Comparison of ENCODE assay signal across 11 cellular contexts in the genomic region with DNA sequence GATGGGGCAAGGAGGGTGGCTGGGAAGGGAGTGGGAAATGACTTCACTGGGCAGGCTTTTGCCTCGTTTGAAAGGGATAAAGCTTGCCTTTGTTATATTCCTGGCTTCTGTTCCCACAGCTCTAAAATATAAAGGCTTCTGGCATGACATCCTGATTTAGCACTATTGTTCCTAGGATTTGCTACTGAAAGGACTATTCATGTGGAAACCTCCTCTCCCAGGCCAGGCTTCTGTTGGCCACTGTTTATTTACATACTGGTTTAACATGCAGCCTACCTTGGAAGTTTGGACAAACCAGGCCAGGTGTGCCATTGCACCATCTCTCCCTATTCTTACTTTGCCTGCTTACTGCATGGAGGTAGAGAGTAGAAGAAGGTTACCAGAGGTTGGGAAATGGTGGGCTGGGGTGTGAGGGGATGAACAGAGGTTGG. TPM values are rescaled to one million over a fixed set of nuclear protein-coding genes. Genes with fewer than 3 reads are reported as not detected.
A peak's percentile ranks its signal among the peaks of the same experiment; 100 is the strongest.
DNase-seq lines count a peak whose midpoint lies in the region; ATAC-seq and TF ChIP-seq lines count a peak whose summit lies in the region.
"Had no signal": no experiment of that assay in that cellular context is flagged by ENCODE, and none has a peak within 500 bp of the region (broad histone marks: within the 10 kb centered on the region; RNA-seq: fewer than 3 reads in every experiment).

No MANE protein-coding gene starts in this region.

- H3K4me1 Mint-ChIP-seq in Calu3 (ENCODE audit: low read depth, unreplicated experiment): peaks cover 46% of the 10 kb centered on the region

- H3K27me3 Mint-ChIP-seq in Calu3 (ENCODE audit: unreplicated experiment): no peaks in the 10 kb centered on the region
- H3K27me3 Mint-ChIP-seq: memory B cell had no signal

- peak overlapping the region; percentile 78 for H3K27ac Mint-ChIP-seq in Calu3 (ENCODE audit: unreplicated experiment)
- H3K27ac Mint-ChIP-seq: activated naive CD8-positive, alpha-beta T cell treated with anti-CD3 and anti-CD28 coated beads, Interleukin-2, amount 10 ng/mL, durations not matched to agents 7 days and 5 days; memory B cell had no signal

- H3K36me3 Mint-ChIP-seq in Calu3 (ENCODE audit: insufficient read depth, unreplicated experiment): peaks cover 31% of the 10 kb centered on the region
- H3K36me3 Mint-ChIP-seq: activated naive CD8-positive, alpha-beta T cell treated with anti-CD3 and anti-CD28 coated beads, Interleukin-2, amount 10 ng/mL, durations not matched to agents 7 days and 5 days; memory B cell had no signal

- no TSS peak for BruUV-seq in Calu3 (replicated peaks; lab: Mats Ljungman, UMichigan)

- no peak for TF ChIP-seq CTCF in Calu3 (IDR thresholded peaks at IDR 0.05; ENCODE audit: unreplicated experiment)

- ATAC-seq in esophagus mucosa (peak; percentile 76), GM18867 (IDR thresholded peaks at IDR 0.05; ENCODE audit: unreplicated experiment) (no peak)

- no peak overlapping the region for H3K4me3 Mint-ChIP-seq in Calu3 (ENCODE audit: low read depth, unreplicated experiment)
- H3K4me3 Mint-ChIP-seq: activated naive CD8-positive, alpha-beta T cell treated with anti-CD3 and anti-CD28 coated beads, Interleukin-2, amount 10 ng/mL, durations not matched to agents 7 days and 5 days; memory B cell had no signal

- H3K9me3 Mint-ChIP-seq in Calu3 (ENCODE audit: low read depth, unreplicated experiment): no peaks in the 10 kb centered on the region
- H3K9me3 Mint-ChIP-seq: activated naive CD8-positive, alpha-beta T cell treated with anti-CD3 and anti-CD28 coated beads, Interleukin-2, amount 10 ng/mL, durations not matched to agents 7 days and 5 days; memory B cell had no signal

- intact Hi-C loops in Calu3 (cut with micrococcal nuclease; ENCODE audit: unreplicated experiment): no loop called here

- CTCF ChIA-PET in Calu3 (lab: Charles Lee): interaction anchor here (0.5 to 6.5 kb wide), 2 partner anchors 54 to 743 kb away, joined by 3 to 46 read pairs; no protein-coding TSS in a partner anchor

- peak; percentile 29 for DNase-seq in Calu3
- peak; percentile 84 for DNase-seq in NCI-H526 treated with DMSO at 0.1 percent for 48 hours (lab: John Stamatoyannopoulos, UW)
- peak; percentile 72 for DNase-seq in middle frontal gyrus (ENCODE audit: extremely low spot score, low spot score)
- DNase-seq in SKM-1 treated with dmso at 0.1 percent for 144 hours (lab: John Stamatoyannopoulos, UW; ENCODE audit: unreplicated experiment): no peak
- no peak for DNase-seq in DMS 273 treated with DMSO at 0.1 percent for 48 hours (lab: John Stamatoyannopoulos, UW)
- DNase-seq in NCI-H187 (lab: John Stamatoyannopoulos, UW): no peak
- DNase-seq: activated naive CD8-positive, alpha-beta T cell treated with anti-CD3 and anti-CD28 coated beads, Interleukin-2, amount 10 ng/mL, durations not matched to agents 7 days and 5 days; MG63 had no signal

RNA-seq across cellular contexts. Expression of a gene that starts 2.4 kb away (rescaled TPM):
- total RNA-seq in Calu3 (2022): 21.9 and 46.0 TPM in 2 replicates
- total RNA-seq in esophagus mucosa: 13.0 TPM

Comparison
In these comparisons a context has a peak if more than half of its experiments do, and no peak if none do; other contexts are left out.
1. DNase-seq: peak in Calu3 (single experiment), NCI-H526 treated with DMSO at 0.1 percent for 48 hours (single experiment) and middle frontal gyrus (single experiment); none in SKM-1 treated with dmso at 0.1 percent for 144 hours (single experiment), DMS 273 treated with DMSO at 0.1 percent for 48 hours (single experiment) and NCI-H187 (0 of 2).